Comparison of ENCODE assay signal across 8 cellular contexts in the genomic region with DNA sequence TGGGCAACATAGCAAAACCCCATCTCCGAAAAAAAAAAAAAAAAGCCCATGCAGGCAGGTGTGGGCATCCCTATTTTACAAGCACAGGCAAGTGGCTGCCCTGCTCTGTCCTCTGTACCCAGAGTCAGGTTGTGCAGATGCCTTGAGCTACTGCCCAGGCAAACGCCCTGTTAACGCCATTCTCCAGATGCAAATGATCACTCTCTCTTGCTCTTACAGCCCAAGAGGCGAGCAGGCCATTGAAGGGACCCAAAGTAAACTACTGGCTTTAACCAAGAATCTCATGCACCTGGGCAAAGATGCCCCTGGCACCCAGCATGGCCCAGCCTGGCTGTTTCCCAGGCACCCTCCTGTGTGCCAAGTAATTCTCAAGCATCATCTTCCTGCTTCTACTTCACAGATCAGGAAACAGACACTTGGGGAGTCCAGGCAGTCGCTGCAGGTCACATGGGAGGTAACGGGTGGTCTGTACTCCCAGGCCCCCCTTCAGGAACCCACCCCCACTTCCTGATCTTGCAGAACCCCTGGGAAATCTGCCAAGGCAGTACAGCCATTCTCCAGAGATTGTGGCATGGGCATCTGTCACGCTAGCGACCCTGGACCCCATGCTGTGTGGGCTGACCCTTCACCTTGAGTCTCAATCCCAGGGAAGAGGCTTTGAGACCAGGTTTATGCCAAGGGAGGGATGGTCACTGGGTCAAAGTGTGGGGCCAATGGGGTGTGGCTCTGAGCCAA. TPM values are rescaled to one million over a fixed set of nuclear protein-coding genes. Genes with fewer than 3 reads are reported as not detected.
DNase-seq lines count a peak whose midpoint lies in the region; ATAC-seq, FAIRE-seq and TF ChIP-seq lines count a peak whose summit lies in the region.

No MANE protein-coding gene starts in this region.

- H3F3A ChIP-seq in Loucy (ENCODE audit: low read depth) = no peaks in the 10 kb centered on the region

- peaks cover 0 to 97% (median 62%) of the 10 kb centered on the region in 11 experiments; a peak in 20 of 22 replicates for H4K20me1 ChIP-seq in BLaER1 treated with 17β-estradiol and CSF1 and Interleukin-3, amounts not matched to agents 10 nM and 100 nM
- peaks cover 14% of the 10 kb centered on the region for H4K20me1 ChIP-seq in Loucy (ENCODE audit: insufficient read depth, low read length, poor library complexity, severe bottlenecking)

- TF ChIP-seq POLR2A in GM12892 (IDR thresholded peaks at IDR 0.05; ENCODE audit: low read depth, low read length) = no peak

- TF ChIP-seq CTCF in Loucy (conservative IDR thresholded peaks at IDR 0.05; ENCODE audit: low read length) = no peak
- TF ChIP-seq CTCF in coronary artery (IDR thresholded peaks at IDR 0.05) = no peak
- TF ChIP-seq CTCF in osteocyte (IDR thresholded peaks at IDR 0.05) = no peak

- H3K4me3 ChIP-seq in BLaER1 treated with 17β-estradiol and CSF1 and Interleukin-3, amounts not matched to agents 10 nM and 100 nM = no peak overlapping the region
- H3K4me3 ChIP-seq in Loucy (ENCODE audit: low read length, poor library complexity, severe bottlenecking) (no peak overlapping the region), coronary artery (no peak overlapping the region)

- H3K4me1 Mint-ChIP-seq in osteocyte (ENCODE audit: unreplicated experiment) = peaks cover 93% of the 10 kb centered on the region

- peaks cover 52 to 80% (median 69%) of the 10 kb centered on the region in 10 experiments for H3K4me1 ChIP-seq in BLaER1 treated with 17β-estradiol and CSF1 and Interleukin-3, amounts not matched to agents 10 nM and 100 nM
- H3K4me1 ChIP-seq in Loucy (ENCODE audit: insufficient read depth, low read length, poor library complexity, severe bottlenecking) = peaks cover 50% of the 10 kb centered on the region

- FAIRE-seq in GM12892 (lab: Jason Lieb, UNC) = no peak

- no peak for DNase-seq in coronary artery (ENCODE audit: low spot score)
- DNase-seq in osteocyte (ENCODE audit: extremely low spot score, unreplicated experiment) = no peak
- no peak for DNase-seq in cerebellar cortex (ENCODE audit: low spot score)
- DNase-seq in cortex of kidney (lab: John Stamatoyannopoulos, UW) = no peak
- no peak for DNase-seq in GM12892 (ENCODE audit: insufficient read length)

- H3K27me3 Mint-ChIP-seq in osteocyte (ENCODE audit: unreplicated experiment) = no peaks in the 10 kb centered on the region

- H3K79me2 ChIP-seq in Loucy (ENCODE audit: insufficient read depth, low read length) = peaks cover 90% of the 10 kb centered on the region

- H2AFZ ChIP-seq in Loucy (ENCODE audit: low read length) = no peak overlapping the region

- no peaks in the 10 kb centered on the region for H3K9me2 ChIP-seq in Loucy (replicated peaks; ENCODE audit: low read depth, low read length)

- H3K4me2 ChIP-seq in BLaER1 treated with 17β-estradiol and CSF1 and Interleukin-3, amounts not matched to agents 10 nM and 100 nM = peak overlapping the region; percentile 68 to 88 (median 78)
- peak overlapping the region; percentile 41 for H3K4me2 ChIP-seq in Loucy (ENCODE audit: low read depth, low read length, poor library complexity, severe bottlenecking)

- H3K9me3 Mint-ChIP-seq in osteocyte (ENCODE audit: unreplicated experiment) = no peaks in the 10 kb centered on the region

- peak overlapping the region in 2 of 11 experiments; percentile 7 to 24; a peak in 2 of 22 replicates for H3K9ac ChIP-seq in BLaER1 treated with 17β-estradiol and CSF1 and Interleukin-3, amounts not matched to agents 10 nM and 100 nM
- no peak overlapping the region for H3K9ac ChIP-seq in Loucy (ENCODE audit: low read depth, low read length, poor library complexity, severe bottlenecking)

- H3K27ac ChIP-seq in BLaER1 treated with 17β-estradiol and CSF1 and Interleukin-3, amounts not matched to agents 10 nM and 100 nM = peak overlapping the region in 5 of 11 experiments; percentile 18 to 60 (median 40); a peak in 1 of 22 replicates
- peak overlapping the region; percentile 89 to 90 for H3K27ac ChIP-seq in coronary artery

- H3K27me3 ChIP-seq in BLaER1 treated with 17β-estradiol and CSF1 and Interleukin-3, amounts not matched to agents 10 nM and 100 nM = no peaks in the 10 kb centered on the region
- no peaks in the 10 kb centered on the region for H3K27me3 ChIP-seq in Loucy (ENCODE audit: insufficient read depth, low read length, poor library complexity, severe bottlenecking)

- no peaks in the 10 kb centered on the region for H3K9me3 ChIP-seq in BLaER1 treated with 17β-estradiol and CSF1 and Interleukin-3, amounts not matched to agents 10 nM and 100 nM (replicated peaks in 1 of 11)
- H3K9me3 ChIP-seq in Loucy (ENCODE audit: insufficient read depth, low read depth, low read length) = no peaks in the 10 kb centered on the region

- H3K36me3 ChIP-seq in BLaER1 treated with 17β-estradiol and CSF1 and Interleukin-3, amounts not matched to agents 10 nM and 100 nM = no peaks in the 10 kb centered on the region
- no peaks in the 10 kb centered on the region; the same call in 1 of the 2 replicates for H3K36me3 ChIP-seq in Loucy (ENCODE audit: insufficient read depth, low read length)

- H3K4me3 Mint-ChIP-seq in osteocyte (ENCODE audit: unreplicated experiment) = no peak overlapping the region

- ATAC-seq in HG02973 (IDR thresholded peaks at IDR 0.05; ENCODE audit: unreplicated experiment) = no peak

- peaks cover 4% of the 10 kb centered on the region for H3K36me3 Mint-ChIP-seq in osteocyte (ENCODE audit: unreplicated experiment)

- H3K27ac Mint-ChIP-seq in osteocyte (ENCODE audit: unreplicated experiment) = peak overlapping the region; percentile 99

RNA-seq across cellular contexts. Expression of a gene that starts 14.2 kb away (rescaled TPM):
- total RNA-seq in osteocyte = 39.4 and 41.4 TPM in 2 replicates
- polyA plus RNA-seq in GM12892 (2012; ENCODE audit: missing spikeins) = 26.4 TPM

RNA-seq across cellular contexts. Expression of a gene that starts 28.9 kb away (rescaled TPM):
- 29.2 and 31.6 TPM in 2 replicates for total RNA-seq in osteocyte
- polyA plus RNA-seq in GM12892 (2012; ENCODE audit: missing spikeins) = 26.4 TPM

RNA-seq across cellular contexts. Expression of a gene that starts 36.0 kb away (rescaled TPM):
- total RNA-seq in osteocyte = 2.6 and 2.9 TPM in 2 replicates
- polyA plus RNA-seq in GM12892 (2012; ENCODE audit: missing spikeins) = 0.36 TPM

RNA-seq across cellular contexts. Expression of a gene that starts 49.7 kb away (rescaled TPM):
- total RNA-seq in osteocyte = 21.4 and 25.1 TPM in 2 replicates
- polyA plus RNA-seq in GM12892 (2012; ENCODE audit: missing spikeins) = 17.0 TPM
